In the genomic region with DNA sequence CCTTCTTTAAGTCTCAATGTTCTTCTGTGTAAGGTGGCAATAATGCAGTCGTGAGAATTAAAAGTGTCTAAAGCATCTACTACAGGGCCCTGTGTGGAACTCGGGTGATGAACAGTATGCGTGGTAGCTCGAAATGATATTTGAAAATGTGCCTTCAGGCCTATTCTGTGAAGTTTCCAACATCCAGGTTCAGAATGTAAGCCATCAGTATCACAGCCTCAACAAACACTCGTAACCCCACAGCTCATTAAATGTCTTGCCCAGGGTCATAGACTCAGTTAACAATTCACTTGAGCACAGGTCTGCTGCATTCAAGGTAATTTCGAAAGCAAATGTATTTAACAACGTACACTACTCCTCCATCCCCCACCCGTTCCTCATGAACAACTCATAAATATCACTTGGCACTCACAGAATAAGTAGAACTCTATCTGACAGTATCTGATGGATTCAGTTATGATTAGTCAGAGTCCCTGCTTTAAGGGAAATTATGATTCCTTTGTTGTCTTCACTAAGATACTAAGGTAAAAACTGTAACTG, we compare ENCODE assay signal across 19 cellular contexts.
"Had no signal": no experiment of that assay in that cellular context is flagged by ENCODE, and none has a peak within 500 bp of the region (broad histone marks: within the 10 kb centered on the region; RNA-seq: fewer than 3 reads in every experiment).

No MANE protein-coding gene starts in this region.

- H3K36me3 ChIP-seq: cardiac muscle cell, esophagus squamous epithelium, ovary, sigmoid colon, upper lobe of left lung had no signal

- H3K27ac Mint-ChIP-seq: activated CD4-positive, alpha-beta T cell treated with anti-CD3 and anti-CD28 coated beads, Interleukin-2, amount 10 ng/mL, durations not matched to agents 24 days and 14 days; activated CD8-positive, alpha-beta T cell treated with anti-CD3 and anti-CD28 coated beads for 36 hours; activated naive CD8-positive, alpha-beta T cell treated with anti-CD3 and anti-CD28 coated beads, Interleukin-2, amount 10 ng/mL, durations not matched to agents 7 days and 5 days; activated T-helper 17 cell treated with anti-CD3 and anti-CD28 coated beads, Interleukin-2, amount 50 U/mL, for 72 hours; immature natural killer cell; naive thymus-derived CD4-positive, alpha-beta T cell; stimulated activated memory B cell treated with anti-CD40 and anti-IgM and Interleukin-4, amounts not matched to agents 10 μg/mL and 1 μg/mL and 100 μg/mL, for 72 hours had no signal

- H3K27me3 Mint-ChIP-seq: activated CD4-positive, alpha-beta T cell treated with anti-CD3 and anti-CD28 coated beads, Interleukin-2, amount 10 ng/mL, durations not matched to agents 24 days and 14 days; activated CD8-positive, alpha-beta T cell treated with anti-CD3 and anti-CD28 coated beads for 36 hours; activated naive CD8-positive, alpha-beta T cell treated with anti-CD3 and anti-CD28 coated beads, Interleukin-2, amount 10 ng/mL, durations not matched to agents 7 days and 5 days; activated T-helper 17 cell treated with anti-CD3 and anti-CD28 coated beads, Interleukin-2, amount 50 U/mL, for 72 hours; naive thymus-derived CD4-positive, alpha-beta T cell; stimulated activated memory B cell treated with anti-CD40 and anti-IgM and Interleukin-4, amounts not matched to agents 10 μg/mL and 1 μg/mL and 100 μg/mL, for 72 hours had no signal

- H3K36me3 Mint-ChIP-seq: activated naive CD8-positive, alpha-beta T cell treated with anti-CD3 and anti-CD28 coated beads, Interleukin-2, amount 10 ng/mL, durations not matched to agents 7 days and 5 days; immature natural killer cell; naive thymus-derived CD4-positive, alpha-beta T cell; stimulated activated memory B cell treated with anti-CD40 and anti-IgM and Interleukin-4, amounts not matched to agents 10 μg/mL and 1 μg/mL and 100 μg/mL, for 72 hours had no signal

- ATAC-seq: activated CD8-positive, alpha-beta T cell treated with anti-CD3 and anti-CD28 coated beads for 36 hours; activated T-helper 17 cell treated with anti-CD3 and anti-CD28 coated beads, Interleukin-2, amount 50 U/mL, for 72 hours; naive thymus-derived CD4-positive, alpha-beta T cell; stimulated activated memory B cell treated with anti-CD40 and anti-IgM and Interleukin-4, amounts not matched to agents 10 μg/mL and 1 μg/mL and 100 μg/mL, for 72 hours had no signal

- H3K4me1 Mint-ChIP-seq: activated CD4-positive, alpha-beta T cell treated with anti-CD3 and anti-CD28 coated beads, Interleukin-2, amount 10 ng/mL, durations not matched to agents 24 days and 14 days; activated naive CD8-positive, alpha-beta T cell treated with anti-CD3 and anti-CD28 coated beads, Interleukin-2, amount 10 ng/mL, durations not matched to agents 7 days and 5 days; activated T-helper 17 cell treated with anti-CD3 and anti-CD28 coated beads, Interleukin-2, amount 50 U/mL, for 72 hours; immature natural killer cell; naive thymus-derived CD4-positive, alpha-beta T cell; stimulated activated memory B cell treated with anti-CD40 and anti-IgM and Interleukin-4, amounts not matched to agents 10 μg/mL and 1 μg/mL and 100 μg/mL, for 72 hours had no signal

- H3K4me3 Mint-ChIP-seq: activated CD4-positive, alpha-beta T cell treated with anti-CD3 and anti-CD28 coated beads, Interleukin-2, amount 10 ng/mL, durations not matched to agents 24 days and 14 days; activated CD8-positive, alpha-beta T cell treated with anti-CD3 and anti-CD28 coated beads for 36 hours; activated naive CD8-positive, alpha-beta T cell treated with anti-CD3 and anti-CD28 coated beads, Interleukin-2, amount 10 ng/mL, durations not matched to agents 7 days and 5 days; activated T-helper 17 cell treated with anti-CD3 and anti-CD28 coated beads, Interleukin-2, amount 50 U/mL, for 72 hours; immature natural killer cell; naive thymus-derived CD4-positive, alpha-beta T cell; stimulated activated memory B cell treated with anti-CD40 and anti-IgM and Interleukin-4, amounts not matched to agents 10 μg/mL and 1 μg/mL and 100 μg/mL, for 72 hours had no signal

- H3K9me3 ChIP-seq: esophagus squamous epithelium, ovary, sigmoid colon, testis, upper lobe of left lung had no signal

- H3K4me3 ChIP-seq: cardiac muscle cell, esophagus squamous epithelium, ovary, sigmoid colon, testis, upper lobe of left lung had no signal

- H3K4me1 ChIP-seq: esophagus squamous epithelium, testis, upper lobe of left lung had no signal

- H3K27ac ChIP-seq: cardiac muscle cell, esophagus squamous epithelium, ovary, sigmoid colon, testis, upper lobe of left lung had no signal

- H3K27me3 ChIP-seq: cardiac muscle cell, esophagus squamous epithelium, ovary, sigmoid colon, testis, upper lobe of left lung had no signal

- DNase-seq: activated CD4-positive, alpha-beta T cell treated with anti-CD3 and anti-CD28 coated beads, Interleukin-2, amount 10 ng/mL, durations not matched to agents 24 days and 14 days; activated CD8-positive, alpha-beta T cell treated with anti-CD3 and anti-CD28 coated beads for 36 hours; activated naive CD4-positive, alpha-beta T cell; activated naive CD8-positive, alpha-beta T cell treated with anti-CD3 and anti-CD28 coated beads, Interleukin-2, amount 10 ng/mL, durations not matched to agents 7 days and 5 days; activated T-cell treated with anti-CD3 and anti-CD28 coated beads, Interleukin-2, amount 50 U/mL, for 1 hour; amygdala; dermis blood vessel endothelial cell; effector memory CD4-positive, alpha-beta T cell; esophagus squamous epithelium; immature natural killer cell; naive thymus-derived CD4-positive, alpha-beta T cell; ovary; sigmoid colon; stimulated activated CD4-positive, alpha-beta T cell treated with anti-CD3 and anti-CD28 coated beads, Interleukin-4, amount 100 ng/mL, for 24 hours; testis; upper lobe of left lung had no signal

- H3K9me3 Mint-ChIP-seq: activated CD4-positive, alpha-beta T cell treated with anti-CD3 and anti-CD28 coated beads, Interleukin-2, amount 10 ng/mL, durations not matched to agents 24 days and 14 days had no signal
